15 cellular contexts compared by ENCODE assay signal in genomic region chr20:24986436-24987015, GRCh38. TPM values are rescaled to one million over a fixed set of nuclear protein-coding genes. Genes with fewer than 3 reads are reported as not detected.
DNase-seq lines count a peak whose midpoint lies in the region; ATAC-seq and TF ChIP-seq lines count a peak whose summit lies in the region.
"Had no signal": no experiment of that assay in that cellular context is flagged by ENCODE, and none has a peak within 500 bp of the region (broad histone marks: within the 10 kb centered on the region; RNA-seq: fewer than 3 reads in every experiment).

No MANE protein-coding gene starts in this region.

- H4K91ac ChIP-seq in trophoblast cell (ENCODE audit: low read depth, low read length): no peak overlapping the region

- H2AK5ac ChIP-seq in trophoblast cell (ENCODE audit: low read length): no peak overlapping the region

- no peaks in the 10 kb centered on the region for H3K79me2 ChIP-seq in trophoblast cell (ENCODE audit: control insufficient read depth, insufficient read depth, low read length, poor library complexity)

- peak overlapping the region in 6 of 7 donors; percentile 71 to 87 (median 80) for H3K27ac Mint-ChIP-seq in CD14-positive monocyte

- H3K9me3 Mint-ChIP-seq in CD14-positive monocyte: no peaks in the 10 kb centered on the region

- WGBS in trophoblast cell (ENCODE audit: extremely low coverage, insufficient coverage, insufficient read length): no CpG with 5 or more reads among the region's 7 CpGs

- H2BK120ac ChIP-seq in trophoblast cell (ENCODE audit: insufficient read depth, low read length, poor library complexity): no peak overlapping the region

- ATAC-seq in GM21723 (IDR thresholded peaks at IDR 0.05; ENCODE audit: unreplicated experiment) (no peak), HG03159 (IDR thresholded peaks at IDR 0.05; ENCODE audit: unreplicated experiment) (no peak)

- no peak overlapping the region for H3K27ac ChIP-seq in trophoblast cell (ENCODE audit: low read depth, low read length)

- no peaks in the 10 kb centered on the region for H3K27me3 ChIP-seq in trophoblast cell (ENCODE audit: insufficient read depth, low read length)
- H3K27me3 ChIP-seq: BE2C, tibial nerve had no signal

- H3K9me3 ChIP-seq in trophoblast cell (ENCODE audit: insufficient read depth, low read depth, low read length): no peaks in the 10 kb centered on the region
- H3K9me3 ChIP-seq: BE2C, tibial nerve had no signal

- H3K4me3 ChIP-seq in trophoblast cell (ENCODE audit: low read depth, low read length): no peak overlapping the region
- H3K4me3 ChIP-seq: tibial nerve had no signal

- no peak overlapping the region for H2BK5ac ChIP-seq in trophoblast cell (ENCODE audit: low read depth, low read length, poor library complexity)

- peaks cover 3 to 7% of the 10 kb centered on the region in 2 experiments for H3K36me3 ChIP-seq in trophoblast cell (ENCODE audit: control insufficient read depth in 1 of 2, insufficient read depth in 2 of 2, low read length in 2 of 2)
- H3K36me3 ChIP-seq: BE2C had no signal

- no peaks in the 10 kb centered on the region for H3K79me1 ChIP-seq in trophoblast cell (ENCODE audit: low read length)

- peaks cover 0 to 2% of the 10 kb centered on the region in 2 experiments for H3K4me1 ChIP-seq in trophoblast cell (ENCODE audit: control insufficient read depth in 1 of 2, insufficient read depth in 2 of 2, low read length in 2 of 2)
- H3K4me1 ChIP-seq: BE2C had no signal

- H2BK12ac ChIP-seq in trophoblast cell (ENCODE audit: low read length): no peak overlapping the region

- H3K4me2 ChIP-seq in trophoblast cell (ENCODE audit: low read length): no peak overlapping the region

- no peak for TF ChIP-seq CTCF in CD14-positive monocyte (IDR thresholded peaks at IDR 0.05)

- H3K4me3 Mint-ChIP-seq in CD14-positive monocyte: no peak overlapping the region

- no peak overlapping the region for H3K4ac ChIP-seq in trophoblast cell (ENCODE audit: low read depth, low read length)

- peak overlapping the region; percentile 7 for H3K18ac ChIP-seq in trophoblast cell (ENCODE audit: low read length)

- H3K36me3 Mint-ChIP-seq in CD14-positive monocyte: peaks cover 21 to 24% of the 10 kb centered on the region in 2 donors

- H3K9ac ChIP-seq in trophoblast cell (ENCODE audit: low read length): no peak overlapping the region

- no peak overlapping the region for H4K12ac ChIP-seq in trophoblast cell (ENCODE audit: low read depth, low read length)

- H3K27me3 Mint-ChIP-seq in CD14-positive monocyte (ENCODE audit: low read depth in 3 of 3): peaks cover 0 to 3% (median 2%) of the 10 kb centered on the region in 3 donors

- no peak overlapping the region for H3K23ac ChIP-seq in trophoblast cell (ENCODE audit: low read length)

- no peak overlapping the region for H3K14ac ChIP-seq in trophoblast cell (ENCODE audit: low read length)

- DNase-seq in CD14-positive monocyte (ENCODE audit: low spot score): no peak
- DNase-seq in NCI-H1092 treated with DMSO at 0.1 percent for 48 hours (lab: John Stamatoyannopoulos, UW): peak; percentile 73
- peak; percentile 62 for DNase-seq in cerebellar cortex (ENCODE audit: low spot score)
- DNase-seq in trophoblast cell: no peak
- DNase-seq in stimulated activated CD4-positive, alpha-beta T cell treated with anti-CD3 and anti-CD28 coated beads, Interleukin-12 subunit alpha, Interleukin-12 subunit beta, amount 100 ng/mL, for 4 hours: no peak
- no peak for DNase-seq in cortex of kidney (lab: John Stamatoyannopoulos, UW)
- DNase-seq: BE2C; effector CD8-positive, alpha-beta T cell; foreskin melanocyte; mesendoderm; MV-4-11; occipital lobe had no signal

- intact Hi-C loops in CD14-positive monocyte (cut with micrococcal nuclease): no loop called here

- H2AFZ ChIP-seq in trophoblast cell (ENCODE audit: insufficient read depth, low read length, poor library complexity): no peak overlapping the region

- peaks cover 97% of the 10 kb centered on the region for H3K4me1 Mint-ChIP-seq in CD14-positive monocyte

- H4K8ac ChIP-seq in trophoblast cell (ENCODE audit: low read depth, low read length): no peak overlapping the region

RNA-seq across cellular contexts. Expression of gene APMAP, which starts 6.0 kb away (rescaled TPM):
- polyA plus RNA-seq in CD14-positive monocyte: 10 to 100 TPM; 73.2 to 74.0 TPM
- 60.5 and 62.0 TPM in 2 replicates for polyA plus RNA-seq in trophoblast cell (2013)

RNA-seq across cellular contexts. Expression of gene CST7, which starts 37.5 kb away (rescaled TPM):
- polyA plus RNA-seq in CD14-positive monocyte: 1 to 10 TPM; 1.8 to 3.2 TPM
- 0.74 and 0.86 TPM in 2 replicates for polyA plus RNA-seq in trophoblast cell (2013)

Comparison
In these comparisons a context has a peak if more than half of its experiments do, and no peak if none do; other contexts are left out.
1. DNase-seq: peak in NCI-H1092 treated with DMSO at 0.1 percent for 48 hours (single experiment) and cerebellar cortex (single experiment); none in CD14-positive monocyte (single experiment), trophoblast cell (0 of 2), stimulated activated CD4-positive, alpha-beta T cell treated with anti-CD3 and anti-CD28 coated beads, Interleukin-12 subunit alpha, Interleukin-12 subunit beta, amount 100 ng/mL, for 4 hours (single experiment) and cortex of kidney (single experiment).